ENCODE assay signal across 8 cellular contexts in genomic region chr1:155648207-155649147, GRCh38. TPM values are rescaled to one million over a fixed set of nuclear protein-coding genes. Genes with fewer than 3 reads are reported as not detected.
DNase-seq lines count a peak whose midpoint lies in the region; ATAC-seq and FAIRE-seq lines count a peak whose summit lies in the region.

No MANE protein-coding gene starts in this region.

- intact Hi-C loops in head of caudate nucleus (cut with DNase I) (no loop called here), sciatic nerve (cut with DNase I) (no loop called here)

- FAIRE-seq in TTC549 (lab: Jason Lieb, UNC), result peak; percentile 80

- ATAC-seq in sciatic nerve (peak; percentile 85), GM19324 (IDR thresholded peaks at IDR 0.05; ENCODE audit: low FRiP score, unreplicated experiment) (no peak), GM19455 (IDR thresholded peaks at IDR 0.05; ENCODE audit: unreplicated experiment) (no peak)

- DNase-seq in COLO829 (ENCODE audit: low spot score) (peak; percentile 83), Kasumi-1 (lab: John Stamatoyannopoulos, UW) (peak; percentile 76 to 82), head of caudate nucleus (peak in 22 of 42 donors; percentile 10 to 75 (median 37)), sciatic nerve (ENCODE audit: low spot score) (no peak), NCI-H2029 (lab: John Stamatoyannopoulos, UW) (no peak)

RNA-seq across cellular contexts. Expression of gene MSTO1, which starts 38.5 kb away (rescaled TPM):
- 56.6 TPM for total RNA-seq in sciatic nerve

RNA-seq across cellular contexts. Expression of gene YY1AP1, which starts 40.1 kb away (rescaled TPM):
- total RNA-seq in sciatic nerve, result 133 TPM

RNA-seq across cellular contexts. Expression of gene DAP3, which starts 40.4 kb away (rescaled TPM):
- total RNA-seq in sciatic nerve, result 65.6 TPM

Comparison
In these comparisons a context has a peak if more than half of its experiments do, and no peak if none do; other contexts are left out.
1. DNase-seq: peak in COLO829 (single experiment), Kasumi-1 (2 of 2) and head of caudate nucleus (22 of 42); none in sciatic nerve (single experiment) and NCI-H2029 (single experiment).